6 cellular contexts compared by ENCODE assay signal in genomic region chr6:87522686-87523085, GRCh38.
"Had no signal": no experiment of that assay in that cellular context is flagged by ENCODE, and none has a peak within 500 bp of the region (broad histone marks: within the 10 kb centered on the region; RNA-seq: fewer than 3 reads in every experiment).

No MANE protein-coding gene starts in this region.

- H2AFZ ChIP-seq: GM23338 had no signal

- ATAC-seq: GM23338 had no signal

- DNase-seq: H9, HCEC 1CT, KBM-7 had no signal

- H3K27me3 Mint-ChIP-seq: IgD-negative memory B cell had no signal

- H3K4me2 ChIP-seq: GM23338, KMS-11 had no signal

- H3K9ac ChIP-seq: KMS-11 had no signal

- H3K4me3 ChIP-seq: GM23338 had no signal

- H3K27ac Mint-ChIP-seq: GM23338, H9, IgD-negative memory B cell had no signal

- H3K27ac ChIP-seq: KMS-11 had no signal

- H3K4me1 Mint-ChIP-seq: GM23338, H9 had no signal

- H3K9me3 Mint-ChIP-seq: GM23338, H9 had no signal

- H3K4me3 Mint-ChIP-seq: GM23338, H9, IgD-negative memory B cell had no signal
